8 cellular contexts compared by ENCODE assay signal in genomic region chr7:131507592-131508331, GRCh38. TPM values are rescaled to one million over a fixed set of nuclear protein-coding genes. Genes with fewer than 3 reads are reported as not detected.
DNase-seq lines count a peak whose midpoint lies in the region; ATAC-seq and TF ChIP-seq lines count a peak whose summit lies in the region.

No MANE protein-coding gene starts in this region.

- no peak overlapping the region for H3K27ac ChIP-seq in VCaP

- H3K27ac Mint-ChIP-seq in brain: peak overlapping the region in 4 of 5 experiments; percentile 32 to 67 (median 40)

- DNase-seq in NCI-H2107 treated with DMSO at 0.1 percent for 48 hours (lab: John Stamatoyannopoulos, UW; ENCODE audit: unreplicated experiment) (peak; percentile 70), iris pigment epithelial cell (ENCODE audit: low read depth) (peak; percentile 54)
- DNase-seq in stimulated activated CD4-positive, alpha-beta T cell treated with anti-CD3 and anti-CD28 coated beads, Interleukin-15, amount 100 ng/mL, for 1 hour (ENCODE audit: low read depth in 1 of 2, low spot score in 1 of 2): peak; percentile 59 to 76

- TF ChIP-seq CTCF in GM12875 (IDR thresholded peaks at IDR 0.05; ENCODE audit: borderline replicate concordance, insufficient read depth, low read depth, low read length) (peak; percentile 92), VCaP (conservative IDR thresholded peaks at IDR 0.05) (peak; percentile 99), brain (conservative IDR thresholded peaks at IDR 0.05) (peak; percentile 87 to 89)

- ATAC-seq in HG02885 (IDR thresholded peaks at IDR 0.05; ENCODE audit: poor library complexity, unreplicated experiment): peak; percentile 89
- ATAC-seq in HG02840 (IDR thresholded peaks at IDR 0.05; ENCODE audit: low FRiP score, unreplicated experiment): no peak

- H3K4me3 Mint-ChIP-seq in brain: peak overlapping the region in 1 of 5 experiments; percentile 34

- H3K27me3 Mint-ChIP-seq in brain: no peaks in the 10 kb centered on the region

- no peaks in the 10 kb centered on the region for H3K9me3 Mint-ChIP-seq in brain

- H3K4me1 Mint-ChIP-seq in brain: peaks cover 33% of the 10 kb centered on the region

- H3K4me3 ChIP-seq in GM12875 (ENCODE audit: low read depth, low read length): no peak overlapping the region

- H3K36me3 Mint-ChIP-seq in brain: peaks cover 17% of the 10 kb centered on the region

RNA-seq across cellular contexts. Expression of gene PODXL, which starts 48.7 kb away (rescaled TPM):
- polyA plus RNA-seq in brain (ENCODE audit: insufficient read depth, low read depth, low replicate concordance): 39.8 TPM
